ENCODE assay signal across 1 cellular context in the genomic region with DNA sequence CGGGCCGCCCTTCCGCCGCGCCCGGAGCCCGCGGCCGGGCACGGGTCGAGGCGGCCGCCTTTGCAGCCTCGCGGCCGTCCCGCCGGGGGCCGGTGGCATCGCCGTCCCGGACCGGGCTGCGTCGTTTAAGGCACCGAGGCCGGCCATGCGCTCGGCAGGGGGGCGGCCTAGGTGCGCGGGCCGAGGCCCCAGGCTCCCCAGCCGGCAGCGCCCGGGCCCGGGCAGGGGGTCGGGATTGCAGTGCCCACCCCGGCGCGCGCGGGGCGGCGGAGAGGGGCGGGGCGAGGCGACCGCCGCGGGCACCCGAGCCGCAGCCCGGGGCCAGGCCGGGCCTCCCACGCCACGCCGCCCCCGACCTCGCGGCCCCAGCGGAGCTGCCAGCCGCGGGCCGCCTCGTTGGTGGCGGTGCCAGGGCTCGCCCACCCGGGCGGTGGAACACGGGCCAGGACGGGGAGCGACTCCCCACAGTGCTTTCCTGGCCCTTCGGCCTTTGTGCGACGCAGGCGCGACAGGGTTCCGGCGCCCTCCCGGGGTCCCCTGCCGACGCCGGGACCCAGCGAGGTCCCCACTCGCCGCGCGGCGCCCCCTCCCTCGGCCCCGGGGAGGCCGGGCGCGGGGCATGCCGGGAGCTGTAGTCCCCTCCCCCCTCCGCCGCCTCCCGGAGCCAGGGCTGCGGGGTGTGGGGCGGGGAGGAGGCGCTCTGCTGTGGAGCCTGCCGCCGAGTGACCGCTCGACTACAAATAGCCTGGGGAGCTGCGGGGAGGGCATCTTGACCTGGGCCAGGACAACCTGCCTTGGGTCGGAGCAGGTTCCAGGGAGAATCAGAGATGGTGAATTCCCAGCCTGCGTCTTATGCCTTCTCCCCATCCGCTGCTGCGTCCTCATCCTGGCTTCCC.
TF ChIP-seq lines count a peak whose summit lies in the region.

No MANE protein-coding gene starts in this region.

TF ChIP-seq in H1, 55 proteins besides CTCF, POLR2A, EP300 and RAD21:
- TF ChIP-seq KDM4A (IDR thresholded peaks at IDR 0.05; ENCODE audit: low read depth, low read length, severe bottlenecking) (peak; percentile 89), RNF2 (IDR thresholded peaks at IDR 0.05; ENCODE audit: borderline replicate concordance, low read depth, low read length, missing control alignments, poor library complexity, severe bottlenecking) (no peak), SIX5 (IDR thresholded peaks at IDR 0.05; ENCODE audit: low read depth, low read length) (peak; percentile 12; the same call in 1 of the 2 replicates), BACH1 (IDR thresholded peaks at IDR 0.05; ENCODE audit: low read length) (no peak), MAFK (IDR thresholded peaks at IDR 0.05; ENCODE audit: low read depth, low read length) (no peak), FOSL1 (IDR thresholded peaks at IDR 0.05; ENCODE audit: insufficient read depth, low read depth, low read length) (no peak), ASH2L (IDR thresholded peaks at IDR 0.05; ENCODE audit: low read length) (peak; percentile 42), YY1 (IDR thresholded peaks at IDR 0.05; ENCODE audit: low read depth, low read length) (0 out of 2 replicates have a peak, but pooled peaks have one; percentile 8), KDM5A (IDR thresholded peaks at IDR 0.05; ENCODE audit: low read length) (no peak)
- TF ChIP-seq, protein P1, sequence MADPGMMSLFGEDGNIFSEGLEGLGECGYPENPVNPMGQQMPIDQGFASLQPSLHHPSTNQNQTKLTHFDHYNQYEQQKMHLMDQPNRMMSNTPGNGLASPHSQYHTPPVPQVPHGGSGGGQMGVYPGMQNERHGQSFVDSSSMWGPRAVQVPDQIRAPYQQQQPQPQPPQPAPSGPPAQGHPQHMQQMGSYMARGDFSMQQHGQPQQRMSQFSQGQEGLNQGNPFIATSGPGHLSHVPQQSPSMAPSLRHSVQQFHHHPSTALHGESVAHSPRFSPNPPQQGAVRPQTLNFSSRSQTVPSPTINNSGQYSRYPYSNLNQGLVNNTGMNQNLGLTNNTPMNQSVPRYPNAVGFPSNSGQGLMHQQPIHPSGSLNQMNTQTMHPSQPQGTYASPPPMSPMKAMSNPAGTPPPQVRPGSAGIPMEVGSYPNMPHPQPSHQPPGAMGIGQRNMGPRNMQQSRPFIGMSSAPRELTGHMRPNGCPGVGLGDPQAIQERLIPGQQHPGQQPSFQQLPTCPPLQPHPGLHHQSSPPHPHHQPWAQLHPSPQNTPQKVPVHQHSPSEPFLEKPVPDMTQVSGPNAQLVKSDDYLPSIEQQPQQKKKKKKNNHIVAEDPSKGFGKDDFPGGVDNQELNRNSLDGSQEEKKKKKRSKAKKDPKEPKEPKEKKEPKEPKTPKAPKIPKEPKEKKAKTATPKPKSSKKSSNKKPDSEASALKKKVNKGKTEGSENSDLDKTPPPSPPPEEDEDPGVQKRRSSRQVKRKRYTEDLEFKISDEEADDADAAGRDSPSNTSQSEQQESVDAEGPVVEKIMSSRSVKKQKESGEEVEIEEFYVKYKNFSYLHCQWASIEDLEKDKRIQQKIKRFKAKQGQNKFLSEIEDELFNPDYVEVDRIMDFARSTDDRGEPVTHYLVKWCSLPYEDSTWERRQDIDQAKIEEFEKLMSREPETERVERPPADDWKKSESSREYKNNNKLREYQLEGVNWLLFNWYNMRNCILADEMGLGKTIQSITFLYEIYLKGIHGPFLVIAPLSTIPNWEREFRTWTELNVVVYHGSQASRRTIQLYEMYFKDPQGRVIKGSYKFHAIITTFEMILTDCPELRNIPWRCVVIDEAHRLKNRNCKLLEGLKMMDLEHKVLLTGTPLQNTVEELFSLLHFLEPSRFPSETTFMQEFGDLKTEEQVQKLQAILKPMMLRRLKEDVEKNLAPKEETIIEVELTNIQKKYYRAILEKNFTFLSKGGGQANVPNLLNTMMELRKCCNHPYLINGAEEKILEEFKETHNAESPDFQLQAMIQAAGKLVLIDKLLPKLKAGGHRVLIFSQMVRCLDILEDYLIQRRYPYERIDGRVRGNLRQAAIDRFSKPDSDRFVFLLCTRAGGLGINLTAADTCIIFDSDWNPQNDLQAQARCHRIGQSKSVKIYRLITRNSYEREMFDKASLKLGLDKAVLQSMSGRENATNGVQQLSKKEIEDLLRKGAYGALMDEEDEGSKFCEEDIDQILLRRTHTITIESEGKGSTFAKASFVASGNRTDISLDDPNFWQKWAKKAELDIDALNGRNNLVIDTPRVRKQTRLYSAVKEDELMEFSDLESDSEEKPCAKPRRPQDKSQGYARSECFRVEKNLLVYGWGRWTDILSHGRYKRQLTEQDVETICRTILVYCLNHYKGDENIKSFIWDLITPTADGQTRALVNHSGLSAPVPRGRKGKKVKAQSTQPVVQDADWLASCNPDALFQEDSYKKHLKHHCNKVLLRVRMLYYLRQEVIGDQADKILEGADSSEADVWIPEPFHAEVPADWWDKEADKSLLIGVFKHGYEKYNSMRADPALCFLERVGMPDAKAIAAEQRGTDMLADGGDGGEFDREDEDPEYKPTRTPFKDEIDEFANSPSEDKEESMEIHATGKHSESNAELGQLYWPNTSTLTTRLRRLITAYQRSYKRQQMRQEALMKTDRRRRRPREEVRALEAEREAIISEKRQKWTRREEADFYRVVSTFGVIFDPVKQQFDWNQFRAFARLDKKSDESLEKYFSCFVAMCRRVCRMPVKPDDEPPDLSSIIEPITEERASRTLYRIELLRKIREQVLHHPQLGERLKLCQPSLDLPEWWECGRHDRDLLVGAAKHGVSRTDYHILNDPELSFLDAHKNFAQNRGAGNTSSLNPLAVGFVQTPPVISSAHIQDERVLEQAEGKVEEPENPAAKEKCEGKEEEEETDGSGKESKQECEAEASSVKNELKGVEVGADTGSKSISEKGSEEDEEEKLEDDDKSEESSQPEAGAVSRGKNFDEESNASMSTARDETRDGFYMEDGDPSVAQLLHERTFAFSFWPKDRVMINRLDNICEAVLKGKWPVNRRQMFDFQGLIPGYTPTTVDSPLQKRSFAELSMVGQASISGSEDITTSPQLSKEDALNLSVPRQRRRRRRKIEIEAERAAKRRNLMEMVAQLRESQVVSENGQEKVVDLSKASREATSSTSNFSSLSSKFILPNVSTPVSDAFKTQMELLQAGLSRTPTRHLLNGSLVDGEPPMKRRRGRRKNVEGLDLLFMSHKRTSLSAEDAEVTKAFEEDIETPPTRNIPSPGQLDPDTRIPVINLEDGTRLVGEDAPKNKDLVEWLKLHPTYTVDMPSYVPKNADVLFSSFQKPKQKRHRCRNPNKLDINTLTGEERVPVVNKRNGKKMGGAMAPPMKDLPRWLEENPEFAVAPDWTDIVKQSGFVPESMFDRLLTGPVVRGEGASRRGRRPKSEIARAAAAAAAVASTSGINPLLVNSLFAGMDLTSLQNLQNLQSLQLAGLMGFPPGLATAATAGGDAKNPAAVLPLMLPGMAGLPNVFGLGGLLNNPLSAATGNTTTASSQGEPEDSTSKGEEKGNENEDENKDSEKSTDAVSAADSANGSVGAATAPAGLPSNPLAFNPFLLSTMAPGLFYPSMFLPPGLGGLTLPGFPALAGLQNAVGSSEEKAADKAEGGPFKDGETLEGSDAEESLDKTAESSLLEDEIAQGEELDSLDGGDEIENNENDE (IDR thresholded peaks at IDR 0.05; ENCODE audit: insufficient replicate concordance, low read length) = no peak
